Comparison of ENCODE assay signal across 9 cellular contexts in genomic region chr17:7403043-7403901, GRCh38. TPM values are rescaled to one million over a fixed set of nuclear protein-coding genes. Genes with fewer than 3 reads are reported as not detected.
DNase-seq lines count a peak whose midpoint lies in the region; ATAC-seq and TF ChIP-seq lines count a peak whose summit lies in the region.
"Had no signal": no experiment of that assay in that cellular context is flagged by ENCODE, and none has a peak within 500 bp of the region (broad histone marks: within the 10 kb centered on the region; RNA-seq: fewer than 3 reads in every experiment).

No MANE protein-coding gene starts in this region.

- CTCF ChIA-PET in activated CD8-positive, alpha-beta T cell treated with anti-CD3 and anti-CD28 coated beads, Interleukin-2, amount 10 ng/mL, durations not matched to agents 7 days and 5 days (lab: Charles Lee) = interaction anchor here (0.6 to 3.8 kb wide), 7 partner anchors 10 to 123 kb away, joined by 3 to 22 read pairs (median 4); partner anchors contain the start of genes PLSCR3, SLC2A4, TMEM102 and TMEM95

- H3K4me1 ChIP-seq in ES-I3 (ENCODE audit: insufficient read depth, low read length) (peaks cover 14% of the 10 kb centered on the region), gastroesophageal sphincter (peaks cover 4 to 65% (median 24%) of the 10 kb centered on the region in 3 donors)

- H3K4me3 ChIP-seq in LNCaP clone FGC (ENCODE audit: low read depth, low read length) (peak overlapping the region; percentile 62), gastroesophageal sphincter (peak overlapping the region; percentile 37 to 88)

- no peaks in the 10 kb centered on the region for H3K27me3 ChIP-seq in gastroesophageal sphincter

- H3K27me3 Mint-ChIP-seq in activated CD8-positive, alpha-beta T cell treated with anti-CD3 and anti-CD28 coated beads, Interleukin-2, amount 10 ng/mL, durations not matched to agents 7 days and 5 days (ENCODE audit: low read depth) = peaks cover 9% of the 10 kb centered on the region
- no peaks in the 10 kb centered on the region for H3K27me3 Mint-ChIP-seq in osteocyte (ENCODE audit: unreplicated experiment)

- no peaks in the 10 kb centered on the region for H3K9me3 Mint-ChIP-seq in activated CD8-positive, alpha-beta T cell treated with anti-CD3 and anti-CD28 coated beads, Interleukin-2, amount 10 ng/mL, durations not matched to agents 7 days and 5 days (ENCODE audit: insufficient read depth)
- H3K9me3 Mint-ChIP-seq in osteocyte (ENCODE audit: unreplicated experiment) = no peaks in the 10 kb centered on the region

- peaks cover 18% of the 10 kb centered on the region for H3K4me1 Mint-ChIP-seq in activated CD8-positive, alpha-beta T cell treated with anti-CD3 and anti-CD28 coated beads, Interleukin-2, amount 10 ng/mL, durations not matched to agents 7 days and 5 days (ENCODE audit: low read depth)
- peaks cover 27% of the 10 kb centered on the region for H3K4me1 Mint-ChIP-seq in osteocyte (ENCODE audit: unreplicated experiment)

- peaks cover 2% of the 10 kb centered on the region for H3K36me3 Mint-ChIP-seq in activated CD8-positive, alpha-beta T cell treated with anti-CD3 and anti-CD28 coated beads, Interleukin-2, amount 10 ng/mL, durations not matched to agents 7 days and 5 days (ENCODE audit: low read depth)
- no peaks in the 10 kb centered on the region for H3K36me3 Mint-ChIP-seq in osteocyte (ENCODE audit: unreplicated experiment)

- DNase-seq in LNCaP clone FGC (ENCODE audit: low read depth) (no peak), osteocyte (ENCODE audit: extremely low spot score, unreplicated experiment) (no peak), MV-4-11 (lab: John Stamatoyannopoulos, UW) (no peak)
- peak; percentile 49 for DNase-seq in activated CD8-positive, alpha-beta T cell treated with anti-CD3 and anti-CD28 coated beads, Interleukin-2, amount 10 ng/mL, durations not matched to agents 7 days and 5 days

- POLR2A ChIA-PET in activated CD8-positive, alpha-beta T cell treated with anti-CD3 and anti-CD28 coated beads, Interleukin-2, amount 10 ng/mL, durations not matched to agents 7 days and 5 days (lab: Charles Lee) = interaction anchor here (0.6 to 2.2 kb wide), 7 partner anchors 9 to 171 kb away, joined by 3 to 10 read pairs (median 4); partner anchors contain the start of genes NEURL4, PLSCR3 and POLR2A

- 18 to 35% methylated on average over 6 to 7 of the region's 25 CpGs for WGBS in gastroesophageal sphincter (ENCODE audit: low coverage in 1 of 2), 2 donors

- peak overlapping the region; percentile 95 for H3K4me3 Mint-ChIP-seq in activated CD8-positive, alpha-beta T cell treated with anti-CD3 and anti-CD28 coated beads, Interleukin-2, amount 10 ng/mL, durations not matched to agents 7 days and 5 days
- H3K4me3 Mint-ChIP-seq in osteocyte (ENCODE audit: unreplicated experiment) = peak overlapping the region; percentile 83

- ATAC-seq in activated CD8-positive, alpha-beta T cell treated with anti-CD3 and anti-CD28 coated beads, Interleukin-2, amount 10 ng/mL, durations not matched to agents 7 days and 5 days = no peak
- ATAC-seq in gastroesophageal sphincter (peak; percentile 65), esophagus mucosa (no peak), GM21526 (IDR thresholded peaks at IDR 0.05; ENCODE audit: low FRiP score, unreplicated experiment) (no peak)

- TF ChIP-seq CTCF in LNCaP clone FGC (IDR thresholded peaks at IDR 0.05; ENCODE audit: control insufficient read depth, extremely low read depth, insufficient read depth) (no peak), gastroesophageal sphincter (IDR thresholded peaks at IDR 0.05) (no peak), osteocyte (IDR thresholded peaks at IDR 0.05) (no peak)

- H3K36me3 ChIP-seq in ES-I3 (ENCODE audit: insufficient read depth, low read length) (no peaks in the 10 kb centered on the region; the same call in 1 of the 2 replicates), gastroesophageal sphincter (peaks cover 0 to 3% of the 10 kb centered on the region in 2 donors)

- H3K9ac ChIP-seq in ES-I3 (ENCODE audit: low read depth, low read length) = peak overlapping the region; percentile 77

- peak overlapping the region; percentile 91 to 95 (median 93) for H3K27ac ChIP-seq in gastroesophageal sphincter

- no peak for TF ChIP-seq POLR2A in gastroesophageal sphincter (IDR thresholded peaks at IDR 0.05)

- peak overlapping the region; percentile 94 for H3K27ac Mint-ChIP-seq in activated CD8-positive, alpha-beta T cell treated with anti-CD3 and anti-CD28 coated beads, Interleukin-2, amount 10 ng/mL, durations not matched to agents 7 days and 5 days
- H3K27ac Mint-ChIP-seq in osteocyte (ENCODE audit: unreplicated experiment) = peak overlapping the region; percentile 90

- H3K9me3 ChIP-seq in ES-I3 (ENCODE audit: control insufficient read depth, insufficient read depth, low read length) = no peaks in the 10 kb centered on the region
- H3K9me3 ChIP-seq in gastroesophageal sphincter = no peaks in the 10 kb centered on the region

- TF ChIP-seq EP300 in gastroesophageal sphincter (IDR thresholded peaks at IDR 0.05) = no peak

RNA-seq across cellular contexts. Expression of gene TMEM256, which starts 0.6 kb away (rescaled TPM):
- 10 to 100 TPM; 61.8 to 62.3 TPM for total RNA-seq in activated CD8-positive, alpha-beta T cell treated with anti-CD3 and anti-CD28 coated beads, Interleukin-2, amount 10 ng/mL, durations not matched to agents 7 days and 5 days
- total RNA-seq in gastroesophageal sphincter (10 to 100 TPM; 31.1 to 66.6 (median 57.8) TPM), osteocyte (40.7 and 45.9 TPM in 2 replicates), esophagus mucosa (92.8 TPM)

RNA-seq across cellular contexts. Expression of gene NLGN2, which starts 4.4 kb away (rescaled TPM):
- 1 to 10 TPM; 4.7 to 5.2 TPM for total RNA-seq in activated CD8-positive, alpha-beta T cell treated with anti-CD3 and anti-CD28 coated beads, Interleukin-2, amount 10 ng/mL, durations not matched to agents 7 days and 5 days
- 10 to 100 TPM in 3 of 4 donors, 1 to 10 TPM in 1; 9.9 to 28.4 (median 14.4) TPM for total RNA-seq in gastroesophageal sphincter
- 53.8 and 56.8 TPM in 2 replicates for total RNA-seq in osteocyte
- 3.0 TPM for total RNA-seq in esophagus mucosa

RNA-seq across cellular contexts. Expression of gene PLSCR3, which starts 8.9 kb away (rescaled TPM):
- total RNA-seq in activated CD8-positive, alpha-beta T cell treated with anti-CD3 and anti-CD28 coated beads, Interleukin-2, amount 10 ng/mL, durations not matched to agents 7 days and 5 days = 10 to 100 TPM; 87.9 to 92.6 TPM
- total RNA-seq in gastroesophageal sphincter (10 to 100 TPM; 16.8 to 38.1 (median 17.7) TPM), osteocyte (73.9 and 81.4 TPM in 2 replicates), esophagus mucosa (23.1 TPM)

RNA-seq across cellular contexts. Expression of gene SPEM1, which starts 16.9 kb away (rescaled TPM):
- total RNA-seq in activated CD8-positive, alpha-beta T cell treated with anti-CD3 and anti-CD28 coated beads, Interleukin-2, amount 10 ng/mL, durations not matched to agents 7 days and 5 days = not detected
- total RNA-seq in gastroesophageal sphincter (not detected), osteocyte (not detected in 2 replicates), esophagus mucosa (not detected)
- total RNA-seq: activated CD8-positive, alpha-beta memory T cell treated with anti-CD3 and anti-CD28 coated beads for 36 hours had no signal

RNA-seq across cellular contexts. Expression of gene SPEM2, which starts 22.1 kb away (rescaled TPM):
- not detected for total RNA-seq in activated CD8-positive, alpha-beta T cell treated with anti-CD3 and anti-CD28 coated beads, Interleukin-2, amount 10 ng/mL, durations not matched to agents 7 days and 5 days
- total RNA-seq in gastroesophageal sphincter (not detected), osteocyte (not detected in 2 replicates), esophagus mucosa (not detected)
- total RNA-seq: activated CD8-positive, alpha-beta memory T cell treated with anti-CD3 and anti-CD28 coated beads for 36 hours had no signal
